8 cellular contexts compared by ENCODE assay signal in the genomic region with DNA sequence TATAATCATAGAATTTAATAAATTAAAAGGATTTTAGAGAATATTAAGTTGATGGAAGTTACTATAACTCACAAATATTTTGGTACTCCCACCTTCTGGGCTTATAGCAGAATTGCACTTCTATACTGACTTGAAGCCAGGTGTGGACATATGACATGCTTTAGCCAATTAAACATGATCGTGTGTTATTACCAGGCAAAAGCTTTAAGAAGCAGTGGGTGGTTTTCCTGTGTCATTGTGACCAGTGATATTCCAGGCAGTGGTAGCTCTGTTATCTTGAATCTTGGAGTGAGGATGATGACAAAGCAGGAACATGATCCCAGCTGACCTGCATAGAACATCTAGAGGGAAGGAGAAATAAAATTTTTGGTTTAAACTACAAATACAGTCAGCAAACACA.
DNase-seq lines count a peak whose midpoint lies in the region; ATAC-seq, FAIRE-seq and TF ChIP-seq lines count a peak whose summit lies in the region.

No MANE protein-coding gene starts in this region.

- FAIRE-seq in H54 (lab: Jason Lieb, UNC): peak; percentile 61

- no peaks in the 10 kb centered on the region for H3K4me1 Mint-ChIP-seq in activated CD4-positive, alpha-beta T cell treated with anti-CD3 and anti-CD28 coated beads, Interleukin-2, amount 10 ng/mL, durations not matched to agents 7 days and 5 days

- no peaks in the 10 kb centered on the region for H3K4me1 ChIP-seq in RWPE2 (ENCODE audit: insufficient read depth, poor library complexity, severe bottlenecking)
- H3K4me1 ChIP-seq in right cardiac atrium (ENCODE audit: control insufficient read depth, insufficient read depth, low read length): peaks cover 2% of the 10 kb centered on the region
- H3K4me1 ChIP-seq in Peyer's patch: no peaks in the 10 kb centered on the region

- H3K9me3 ChIP-seq in RWPE2 (ENCODE audit: severe bottlenecking) (no peaks in the 10 kb centered on the region), right cardiac atrium (ENCODE audit: control insufficient read depth, low read length) (no peaks in the 10 kb centered on the region), Peyer's patch (no peaks in the 10 kb centered on the region)

- H3K4me3 ChIP-seq in RWPE2 (ENCODE audit: severe bottlenecking) (no peak overlapping the region), right cardiac atrium (ENCODE audit: low read length) (no peak overlapping the region), Peyer's patch (no peak overlapping the region)

- 20% methylated on average over 1 of the region's 1 CpG for WGBS in right cardiac atrium

- no peak overlapping the region for H3K4me3 Mint-ChIP-seq in activated CD4-positive, alpha-beta T cell treated with anti-CD3 and anti-CD28 coated beads, Interleukin-2, amount 10 ng/mL, durations not matched to agents 7 days and 5 days

- POLR2A ChIA-PET in activated CD4-positive, alpha-beta T cell treated with anti-CD3 and anti-CD28 coated beads, Interleukin-2, amount 10 ng/mL, durations not matched to agents 7 days and 5 days (lab: Charles Lee): no interaction called here

- H3K36me3 Mint-ChIP-seq in activated CD4-positive, alpha-beta T cell treated with anti-CD3 and anti-CD28 coated beads, Interleukin-2, amount 10 ng/mL, durations not matched to agents 7 days and 5 days (ENCODE audit: low read depth): no peaks in the 10 kb centered on the region

- H3K36me3 ChIP-seq in RWPE2 (ENCODE audit: low read depth) (no peaks in the 10 kb centered on the region), Peyer's patch (no peaks in the 10 kb centered on the region)

- H3K27me3 ChIP-seq in RWPE2 (ENCODE audit: insufficient read depth, poor library complexity, severe bottlenecking) (no peaks in the 10 kb centered on the region), right cardiac atrium (ENCODE audit: control insufficient read depth, insufficient read depth) (no peaks in the 10 kb centered on the region), Peyer's patch (no peaks in the 10 kb centered on the region)

- no peaks in the 10 kb centered on the region for H3K9me3 Mint-ChIP-seq in activated CD4-positive, alpha-beta T cell treated with anti-CD3 and anti-CD28 coated beads, Interleukin-2, amount 10 ng/mL, durations not matched to agents 7 days and 5 days

- H3K27me3 Mint-ChIP-seq in activated CD4-positive, alpha-beta T cell treated with anti-CD3 and anti-CD28 coated beads, Interleukin-2, amount 10 ng/mL, durations not matched to agents 7 days and 5 days: no peaks in the 10 kb centered on the region

- intact Hi-C loops in right cardiac atrium (cut with DNase I): no loop called here

- TF ChIP-seq POLR2A in H54 (IDR thresholded peaks at IDR 0.05; ENCODE audit: low read depth, low read length) (no peak), Peyer's patch (IDR thresholded peaks at IDR 0.05) (no peak)

- DNase-seq in CD1c-positive myeloid dendritic cell (ENCODE audit: extremely low spot score): peak; percentile 3
- DNase-seq in H54 (ENCODE audit: insufficient read length, low spot score): peak; percentile 9
- DNase-seq in RWPE2 (ENCODE audit: low spot score): no peak
- DNase-seq in right cardiac atrium: no peak
- no peak for DNase-seq in stimulated activated CD8-positive, alpha-beta memory T cell treated with anti-CD3 and anti-CD28 coated beads, Interleukin-4, amount 100 ng/mL, for 48 hours
- DNase-seq in Peyer's patch: no peak
- no peak for DNase-seq in activated CD4-positive, alpha-beta T cell treated with anti-CD3 and anti-CD28 coated beads, Interleukin-2, amount 10 ng/mL, durations not matched to agents 7 days and 5 days
- DNase-seq in epidermal melanocyte (ENCODE audit: insufficient read length, low spot score): no peak

- TF ChIP-seq CTCF in RWPE2 (IDR thresholded peaks at IDR 0.05; ENCODE audit: poor library complexity, severe bottlenecking): peak; percentile 49
- TF ChIP-seq CTCF in Peyer's patch (IDR thresholded peaks at IDR 0.05): peak in 1 of 6 experiments; percentile 6

- CTCF ChIA-PET in activated CD4-positive, alpha-beta T cell treated with anti-CD3 and anti-CD28 coated beads, Interleukin-2, amount 10 ng/mL, durations not matched to agents 7 days and 5 days (lab: Charles Lee): interaction anchor here (0.6 kb wide), 1 partner anchor 85 kb away, joined by 3 read pairs; no protein-coding TSS in a partner anchor

- no peak overlapping the region for H3K27ac Mint-ChIP-seq in activated CD4-positive, alpha-beta T cell treated with anti-CD3 and anti-CD28 coated beads, Interleukin-2, amount 10 ng/mL, durations not matched to agents 7 days and 5 days

- no peak overlapping the region for H3K27ac ChIP-seq in RWPE2 (ENCODE audit: poor library complexity, severe bottlenecking)
- no peak overlapping the region for H3K27ac ChIP-seq in right cardiac atrium (ENCODE audit: low read length)
- no peak overlapping the region for H3K27ac ChIP-seq in Peyer's patch

- peak; percentile 66; the same call in 2 of the 3 replicates for ATAC-seq in RWPE2 (ENCODE audit: low read depth)
- peak; percentile 27 to 42 for ATAC-seq in right cardiac atrium

Comparison
In these comparisons a context has a peak if more than half of its experiments do, and no peak if none do; other contexts are left out.
1. DNase-seq: peak in CD1c-positive myeloid dendritic cell (single experiment) and H54 (single experiment); none in RWPE2 (single experiment), right cardiac atrium (0 of 3), stimulated activated CD8-positive, alpha-beta memory T cell treated with anti-CD3 and anti-CD28 coated beads, Interleukin-4, amount 100 ng/mL, for 48 hours (single experiment), Peyer's patch (0 of 3), activated CD4-positive, alpha-beta T cell treated with anti-CD3 and anti-CD28 coated beads, Interleukin-2, amount 10 ng/mL, durations not matched to agents 7 days and 5 days (single experiment) and epidermal melanocyte (single experiment).